In genomic region chr3:125019271-125019670, GRCh38 we compare ENCODE assay signal across 20 cellular contexts.
"Had no signal": no experiment of that assay in that cellular context is flagged by ENCODE, and none has a peak within 500 bp of the region (broad histone marks: within the 10 kb centered on the region; RNA-seq: fewer than 3 reads in every experiment).

No MANE protein-coding gene starts in this region.

- H3K27ac Mint-ChIP-seq: activated CD4-positive, alpha-beta T cell treated with anti-CD3 and anti-CD28 coated beads, Interleukin-2, amount 10 ng/mL, durations not matched to agents 7 days and 5 days; activated naive CD4-positive, alpha-beta T cell treated with anti-CD3 and anti-CD28 coated beads, Interleukin-2, amount 50 U/mL, for 24 hours; stimulated activated naive CD8-positive, alpha-beta T cell treated with anti-CD3 and anti-CD28 coated beads, Interleukin-15, amount 100 ng/mL, for 72 hours had no signal

- H3K9me3 Mint-ChIP-seq: activated CD4-positive, alpha-beta T cell treated with anti-CD3 and anti-CD28 coated beads, Interleukin-2, amount 10 ng/mL, durations not matched to agents 7 days and 5 days; activated naive CD4-positive, alpha-beta T cell treated with anti-CD3 and anti-CD28 coated beads, Interleukin-2, amount 50 U/mL, for 24 hours; neural crest cell; stimulated activated naive CD8-positive, alpha-beta T cell treated with anti-CD3 and anti-CD28 coated beads, Interleukin-15, amount 100 ng/mL, for 72 hours had no signal

- H3K4me3 ChIP-seq: dorsolateral prefrontal cortex, SK-N-MC, suprapubic skin, transverse colon, vagina had no signal

- ATAC-seq: left lobe of liver; stimulated activated naive CD8-positive, alpha-beta T cell treated with anti-CD3 and anti-CD28 coated beads, Interleukin-15, amount 100 ng/mL, for 72 hours had no signal

- H3K4me3 Mint-ChIP-seq: activated CD4-positive, alpha-beta T cell treated with anti-CD3 and anti-CD28 coated beads, Interleukin-2, amount 10 ng/mL, durations not matched to agents 7 days and 5 days; activated naive CD4-positive, alpha-beta T cell treated with anti-CD3 and anti-CD28 coated beads, Interleukin-2, amount 50 U/mL, for 24 hours; neural crest cell; stimulated activated naive CD8-positive, alpha-beta T cell treated with anti-CD3 and anti-CD28 coated beads, Interleukin-15, amount 100 ng/mL, for 72 hours had no signal

- H3K4me1 Mint-ChIP-seq: neural crest cell had no signal

- H3K27me3 Mint-ChIP-seq: activated CD4-positive, alpha-beta T cell treated with anti-CD3 and anti-CD28 coated beads, Interleukin-2, amount 10 ng/mL, durations not matched to agents 7 days and 5 days; activated naive CD4-positive, alpha-beta T cell treated with anti-CD3 and anti-CD28 coated beads, Interleukin-2, amount 50 U/mL, for 24 hours; stimulated activated naive CD8-positive, alpha-beta T cell treated with anti-CD3 and anti-CD28 coated beads, Interleukin-15, amount 100 ng/mL, for 72 hours had no signal

- DNase-seq: activated CD4-positive, alpha-beta T cell treated with anti-CD3 and anti-CD28 coated beads, Interleukin-2, amount 10 ng/mL, durations not matched to agents 7 days and 5 days; activated CD4-positive, CD25-positive, alpha-beta regulatory T cell; activated effector memory CD4-positive, alpha-beta T cell treated with Interleukin-2 at 50 U/mL for 16 hours; activated T-cell treated with anti-CD3 and anti-CD28 coated beads, Interleukin-2, amount 50 U/mL, for 1 hour; amniotic stem cell; dorsolateral prefrontal cortex; erythroblast; foreskin melanocyte; kidney; midbrain; retina; stimulated activated naive CD8-positive, alpha-beta T cell treated with anti-CD3 and anti-CD28 coated beads, Interleukin-15, amount 100 ng/mL, for 72 hours; T1000; transverse colon had no signal
